8 cellular contexts compared by ENCODE assay signal in genomic region chr9:129026442-129027223, GRCh38. TPM values are rescaled to one million over a fixed set of nuclear protein-coding genes. Genes with fewer than 3 reads are reported as not detected.
DNase-seq lines count a peak whose midpoint lies in the region; ATAC-seq and TF ChIP-seq lines count a peak whose summit lies in the region.

No MANE protein-coding gene starts in this region.

- no peaks in the 10 kb centered on the region; the same call in 1 of the 2 replicates for H4K20me1 ChIP-seq in HCT116 (ENCODE audit: insufficient read depth)

- H3K9me3 Mint-ChIP-seq in activated naive CD8-positive, alpha-beta T cell treated with anti-CD3 and anti-CD28 coated beads, Interleukin-2, amount 50 U/mL, for 24 hours = no peaks in the 10 kb centered on the region

- no peaks in the 10 kb centered on the region for H3K27me3 Mint-ChIP-seq in activated naive CD8-positive, alpha-beta T cell treated with anti-CD3 and anti-CD28 coated beads, Interleukin-2, amount 50 U/mL, for 24 hours

- BruUV-seq in HCT116 (replicated peaks; lab: Mats Ljungman, UMichigan) = TSS peak; percentile 67

- H3K27ac Mint-ChIP-seq in activated naive CD8-positive, alpha-beta T cell treated with anti-CD3 and anti-CD28 coated beads, Interleukin-2, amount 50 U/mL, for 24 hours = no peak overlapping the region

- no peaks in the 10 kb centered on the region for H3K9me2 ChIP-seq in HCT116 (ENCODE audit: insufficient read depth)

- TF ChIP-seq POLR2A in HCT116 (IDR thresholded peaks at IDR 0.05; ENCODE audit: borderline replicate concordance, extremely low read depth, insufficient read depth, insufficient read length) = no peak

- TF ChIP-seq CTCF in AG10803 (conservative IDR thresholded peaks at IDR 0.05; ENCODE audit: low read length) = no peak
- TF ChIP-seq CTCF in HCT116 (IDR thresholded peaks at IDR 0.05 in 2 of 3, conservative IDR thresholded peaks at IDR 0.05 in 1 of 3; ENCODE audit: borderline replicate concordance in 1 of 3, insufficient read depth in 1 of 3, low read depth in 2 of 3, low read length in 2 of 3) = no peak

- H3K4me1 Mint-ChIP-seq in activated naive CD8-positive, alpha-beta T cell treated with anti-CD3 and anti-CD28 coated beads, Interleukin-2, amount 50 U/mL, for 24 hours = peaks cover 29% of the 10 kb centered on the region

- peak; percentile 20 for DNase-seq in AG10803 (ENCODE audit: low read depth)
- DNase-seq in HCT116 (ENCODE audit: low read depth, low spot score) = no peak
- no peak for DNase-seq in activated naive CD8-positive, alpha-beta T cell treated with anti-CD3 and anti-CD28 coated beads, Interleukin-2, amount 50 U/mL, for 24 hours
- peak; percentile 96 for DNase-seq in islet precursor cell
- DNase-seq in NCI-H774 (lab: John Stamatoyannopoulos, UW) = no peak
- DNase-seq in UCSD-AML1 (lab: John Stamatoyannopoulos, UW; ENCODE audit: unreplicated experiment) = no peak

- H3K27ac ChIP-seq in HCT116 (ENCODE audit: low read depth, low read length) (no peak overlapping the region; the same call in 1 of the 2 replicates), subcutaneous abdominal adipose tissue (ENCODE audit: low read depth, low read length) (no peak overlapping the region)

- H3K4me3 Mint-ChIP-seq in activated naive CD8-positive, alpha-beta T cell treated with anti-CD3 and anti-CD28 coated beads, Interleukin-2, amount 50 U/mL, for 24 hours = peak overlapping the region; percentile 86

- H3K4me3 ChIP-seq in AG10803 (ENCODE audit: low read length) (peak overlapping the region; percentile 79), HCT116 (replicated peaks in 1 of 2; ENCODE audit: low read depth in 1 of 2, low read length in 2 of 2) (peak overlapping the region; percentile 89 to 96), subcutaneous abdominal adipose tissue (ENCODE audit: low read depth in 1 of 5, low read length in 5 of 5) (peak overlapping the region in 4 of 5 donors; percentile 49 to 82 (median 73))

- no peaks in the 10 kb centered on the region for H3K36me3 Mint-ChIP-seq in activated naive CD8-positive, alpha-beta T cell treated with anti-CD3 and anti-CD28 coated beads, Interleukin-2, amount 50 U/mL, for 24 hours (ENCODE audit: low read depth)

- H3K9me3 ChIP-seq in HCT116 (ENCODE audit: control insufficient read depth in 1 of 2, insufficient read depth in 1 of 2, low read depth in 1 of 2, low read length in 2 of 2) = no peaks in the 10 kb centered on the region
- H3K9me3 ChIP-seq in subcutaneous abdominal adipose tissue (ENCODE audit: control insufficient read depth in 5 of 5, low read length in 5 of 5) = no peaks in the 10 kb centered on the region

- peaks cover 43% of the 10 kb centered on the region for H3K79me2 ChIP-seq in HCT116 (ENCODE audit: insufficient read depth, low read length)

- peak overlapping the region; percentile 99 for H3K4me2 ChIP-seq in HCT116 (ENCODE audit: low read length)

- H3K36me3 ChIP-seq in HCT116 (ENCODE audit: control insufficient read depth in 1 of 2, insufficient read depth in 2 of 2, low read length in 2 of 2) = no peaks in the 10 kb centered on the region
- H3K36me3 ChIP-seq in subcutaneous abdominal adipose tissue (ENCODE audit: control insufficient read depth in 5 of 5, insufficient read depth in 5 of 5, low read length in 5 of 5) = no peaks in the 10 kb centered on the region

- H3K4me1 ChIP-seq in HCT116 (ENCODE audit: control insufficient read depth in 1 of 2, insufficient read depth in 2 of 2, low read length in 2 of 2) (peaks cover 28 to 50% of the 10 kb centered on the region in 2 experiments; a peak in 3 of 4 replicates), subcutaneous abdominal adipose tissue (ENCODE audit: control insufficient read depth in 5 of 5, insufficient read depth in 5 of 5, low read length in 5 of 5) (peaks cover 4 to 30% (median 24%) of the 10 kb centered on the region in 5 donors)

- H3K27me3 ChIP-seq in HCT116 (ENCODE audit: insufficient read depth, low read length) (no peaks in the 10 kb centered on the region), subcutaneous abdominal adipose tissue (ENCODE audit: control insufficient read depth in 5 of 5, insufficient read depth in 4 of 5, low read length in 5 of 5) (no peaks in the 10 kb centered on the region)

- ATAC-seq in HCT116 = no peak
- no peak for ATAC-seq in activated naive CD8-positive, alpha-beta T cell treated with anti-CD3 and anti-CD28 coated beads, Interleukin-2, amount 50 U/mL, for 24 hours
- ATAC-seq in GM18909 (IDR thresholded peaks at IDR 0.05; ENCODE audit: poor library complexity, unreplicated experiment) = no peak

- RAD21 ChIA-PET in HCT116 (lab: Charles Lee; ENCODE audit: low non-redundant PET in 1 of 2, low total read pairs in 2 of 2, uncharacterized antibody in 2 of 2, unreplicated experiment in 2 of 2) = no interaction called here

- H3K9ac ChIP-seq in HCT116 (ENCODE audit: low read length) (peak overlapping the region; percentile 89), subcutaneous abdominal adipose tissue (ENCODE audit: low read length in 5 of 5) (peak overlapping the region; percentile 26 to 87 (median 76))

- intact Hi-C loops in HCT116 (cut with micrococcal nuclease) = no loop called here

- CTCF ChIA-PET in HCT116 (lab: Charles Lee) = no interaction called here

- no peak overlapping the region for H2AFZ ChIP-seq in HCT116 (ENCODE audit: low read depth, low read length, poor library complexity, severe bottlenecking)

- POLR2A ChIA-PET in HCT116 (lab: Charles Lee) = no interaction called here

- TF ChIP-seq RAD21 in HCT116 (IDR thresholded peaks at IDR 0.05; ENCODE audit: low read depth) = no peak

TF ChIP-seq in HCT116, 20 proteins besides CTCF, POLR2A, EP300 and RAD21:
- TF ChIP-seq ATF3 (IDR thresholded peaks at IDR 0.05) = no peak
- TF ChIP-seq ZFX (IDR thresholded peaks at IDR 0.05) = no peak
- TF ChIP-seq EGR1 (IDR thresholded peaks at IDR 0.05; ENCODE audit: low read depth) = no peak
- TF ChIP-seq SP1 (IDR thresholded peaks at IDR 0.05; ENCODE audit: low read depth) = no peak
- no peak for TF ChIP-seq TCF7L2 (IDR thresholded peaks at IDR 0.05; ENCODE audit: borderline replicate concordance, extremely low read depth, insufficient read depth, insufficient read length)

RNA-seq across cellular contexts. Expression of gene SH3GLB2, which starts 1.5 kb away (rescaled TPM):
- total RNA-seq in HCT116 (2021; ENCODE audit: unreplicated experiment) = 87.9 TPM
- polyA plus RNA-seq in HCT116 (2012) = 88.5 and 89.0 TPM in 2 replicates

RNA-seq across cellular contexts. Expression of gene MIGA2, which starts 9.8 kb away (rescaled TPM):
- 23.7 TPM for total RNA-seq in HCT116 (2021; ENCODE audit: unreplicated experiment)
- polyA plus RNA-seq in HCT116 (2012) = 14.5 and 15.4 TPM in 2 replicates

RNA-seq across cellular contexts. Expression of gene DOLPP1, which starts 54.3 kb away (rescaled TPM):
- 17.4 TPM for total RNA-seq in HCT116 (2021; ENCODE audit: unreplicated experiment)
- polyA plus RNA-seq in HCT116 (2012) = 12.6 and 13.4 TPM in 2 replicates

Comparison
In these comparisons a context has a peak if more than half of its experiments do, and no peak if none do; other contexts are left out.
1. DNase-seq: peak in AG10803 (single experiment) and islet precursor cell (single experiment); none in HCT116 (single experiment), activated naive CD8-positive, alpha-beta T cell treated with anti-CD3 and anti-CD28 coated beads, Interleukin-2, amount 50 U/mL, for 24 hours (single experiment), NCI-H774 (single experiment) and UCSD-AML1 (single experiment).
2. Peak in every context shown above with its lines, with median percentiles within 50 percentile points of each other: H3K4me3 ChIP-seq.